8 cellular contexts compared by ENCODE assay signal in genomic region chr17:13337864-13338371, GRCh38.
DNase-seq lines count a peak whose midpoint lies in the region; ATAC-seq and TF ChIP-seq lines count a peak whose summit lies in the region.

No MANE protein-coding gene starts in this region.

- no peaks in the 10 kb centered on the region for H4K20me1 ChIP-seq in smooth muscle cell (ENCODE audit: low read depth)

- DNase-seq in natural killer cell (no peak), MV-4-11 (lab: John Stamatoyannopoulos, UW) (peak; percentile 43), WTC11 (ENCODE audit: low spot score) (no peak), right atrium auricular region (ENCODE audit: low spot score) (no peak), smooth muscle cell (lab: John Stamatoyannopoulos, UW; ENCODE audit: unreplicated experiment) (no peak), NCI-H2227 (lab: John Stamatoyannopoulos, UW; ENCODE audit: unreplicated experiment) (no peak)
- no peak for DNase-seq in natural killer cell treated with Interleukin-12 subunit alpha and Interleukin-12 subunit beta and Interleukin-15 and Interleukin-18, amount 100 ng/mL, for 72 hours (ENCODE audit: low spot score)

- H3K4me1 ChIP-seq in right atrium auricular region = no peaks in the 10 kb centered on the region
- peaks cover 12% of the 10 kb centered on the region for H3K4me1 ChIP-seq in smooth muscle cell (ENCODE audit: low read depth)

- H3K4me1 Mint-ChIP-seq in natural killer cell = peaks cover 0 to 5% of the 10 kb centered on the region in 2 donors
- H3K4me1 Mint-ChIP-seq in natural killer cell treated with Interleukin-12 subunit alpha and Interleukin-12 subunit beta and Interleukin-15 and Interleukin-18, amount 100 ng/mL, for 72 hours (ENCODE audit: low read depth in 2 of 2) = no peaks in the 10 kb centered on the region
- H3K4me1 Mint-ChIP-seq in WTC11 = peaks cover 21% of the 10 kb centered on the region

- H3K9me3 Mint-ChIP-seq in natural killer cell (peaks cover 0 to 2% of the 10 kb centered on the region in 2 donors), WTC11 (peaks cover 7% of the 10 kb centered on the region; the same call in 1 of the 2 replicates)
- no peaks in the 10 kb centered on the region for H3K9me3 Mint-ChIP-seq in natural killer cell treated with Interleukin-12 subunit alpha and Interleukin-12 subunit beta and Interleukin-15 and Interleukin-18, amount 100 ng/mL, for 72 hours

- no peaks in the 10 kb centered on the region for H3F3A ChIP-seq in smooth muscle cell (ENCODE audit: low read depth)

- H3K27ac ChIP-seq in right atrium auricular region (no peak overlapping the region), smooth muscle cell (ENCODE audit: low read depth) (peak overlapping the region; percentile 0)

- H3K9me3 ChIP-seq in right atrium auricular region (no peaks in the 10 kb centered on the region), smooth muscle cell (replicated peaks; ENCODE audit: low read depth) (no peaks in the 10 kb centered on the region)

- H3K4me3 ChIP-seq in right atrium auricular region (peak overlapping the region; percentile 13 to 21), smooth muscle cell (peak overlapping the region; percentile 53)

- POLR2A ChIA-PET in WTC11 (lab: Charles Lee) = no interaction called here

- peak overlapping the region; percentile 90 for H2AFZ ChIP-seq in smooth muscle cell (ENCODE audit: low read depth)

- H3K36me3 Mint-ChIP-seq in natural killer cell = peaks cover 1% of the 10 kb centered on the region
- H3K36me3 Mint-ChIP-seq in natural killer cell treated with Interleukin-12 subunit alpha and Interleukin-12 subunit beta and Interleukin-15 and Interleukin-18, amount 100 ng/mL, for 72 hours = no peaks in the 10 kb centered on the region
- H3K36me3 Mint-ChIP-seq in WTC11 = no peaks in the 10 kb centered on the region

- CTCF ChIA-PET in WTC11 (lab: Charles Lee) = interaction anchor here (0.7 to 1.8 kb wide), 7 partner anchors 9 to 261 kb away, joined by 3 to 7 read pairs (median 4); no protein-coding TSS in a partner anchor

- peak overlapping the region; percentile 2 for H3K9ac ChIP-seq in smooth muscle cell (ENCODE audit: low read depth)

- no peaks in the 10 kb centered on the region for H3K79me2 ChIP-seq in smooth muscle cell (ENCODE audit: low read depth)

- H3K36me3 ChIP-seq in right atrium auricular region = no peaks in the 10 kb centered on the region
- H3K36me3 ChIP-seq in smooth muscle cell (ENCODE audit: low read depth) = no peaks in the 10 kb centered on the region

- peak in 1 of 3 donors; percentile 38 for ATAC-seq in natural killer cell
- no peak for ATAC-seq in natural killer cell treated with Interleukin-12 subunit alpha and Interleukin-12 subunit beta and Interleukin-15 and Interleukin-18, amount 100 ng/mL, for 72 hours
- ATAC-seq in WTC11 = no peak; the same call in 1 of the 2 replicates
- ATAC-seq in HG03432 (IDR thresholded peaks at IDR 0.05; ENCODE audit: unreplicated experiment) = no peak

- no peak overlapping the region for H3K4me3 Mint-ChIP-seq in natural killer cell
- no peak overlapping the region for H3K4me3 Mint-ChIP-seq in natural killer cell treated with Interleukin-12 subunit alpha and Interleukin-12 subunit beta and Interleukin-15 and Interleukin-18, amount 100 ng/mL, for 72 hours
- H3K4me3 Mint-ChIP-seq in WTC11 = peak overlapping the region; percentile 46

- intact Hi-C loops in natural killer cell (cut with micrococcal nuclease) = loop anchor here (5.0 kb wide), 1 partner anchor 1589 kb away; no protein-coding TSS in a partner anchor

- H3K27me3 ChIP-seq in right atrium auricular region = no peaks in the 10 kb centered on the region
- H3K27me3 ChIP-seq in smooth muscle cell (ENCODE audit: low read depth) = no peaks in the 10 kb centered on the region

- TF ChIP-seq CTCF in natural killer cell (IDR thresholded peaks at IDR 0.05) = peak; percentile 48
- TF ChIP-seq CTCF in WTC11 (IDR thresholded peaks at IDR 0.05) = peak; percentile 43; the same call in 1 of the 2 replicates
- peak; percentile 58 to 81 for TF ChIP-seq CTCF in right atrium auricular region (IDR thresholded peaks at IDR 0.05)
- peak; percentile 85 for TF ChIP-seq CTCF in smooth muscle cell (IDR thresholded peaks at IDR 0.05; ENCODE audit: borderline replicate concordance, insufficient read depth, poor library complexity, severe bottlenecking)

- whole genome bisulfite sequencing in smooth muscle cell (ENCODE audit: low lambda C conversion rate) = 15% methylated on average over 12 of the region's 12 CpGs

- H3K4me2 ChIP-seq in smooth muscle cell = peak overlapping the region; percentile 82

- H3K27ac Mint-ChIP-seq in natural killer cell (no peak overlapping the region), WTC11 (no peak overlapping the region)
- H3K27ac Mint-ChIP-seq in natural killer cell treated with Interleukin-12 subunit alpha and Interleukin-12 subunit beta and Interleukin-15 and Interleukin-18, amount 100 ng/mL, for 72 hours = no peak overlapping the region

- H3K27me3 Mint-ChIP-seq in natural killer cell (ENCODE audit: low read depth in 2 of 2) (peaks cover 3 to 20% of the 10 kb centered on the region in 2 donors), WTC11 (ENCODE audit: low read depth) (peaks cover 17% of the 10 kb centered on the region)
- peaks cover 8 to 19% of the 10 kb centered on the region in 2 donors for H3K27me3 Mint-ChIP-seq in natural killer cell treated with Interleukin-12 subunit alpha and Interleukin-12 subunit beta and Interleukin-15 and Interleukin-18, amount 100 ng/mL, for 72 hours

TF ChIP-seq in WTC11, 78 proteins besides CTCF, POLR2A, EP300 and RAD21:
- TF ChIP-seq ATF2 (CRISPR knock-in tag; IDR thresholded peaks at IDR 0.05; ENCODE audit: borderline replicate concordance, low read depth) = no peak
- no peak for TF ChIP-seq NFYB (CRISPR knock-in tag; conservative IDR thresholded peaks at IDR 0.05; ENCODE audit: low read depth)
- TF ChIP-seq ETV6 (CRISPR knock-in tag; IDR thresholded peaks at IDR 0.05) = no peak
- no peak for TF ChIP-seq FOXP4 (CRISPR knock-in tag; IDR thresholded peaks at IDR 0.05)
- TF ChIP-seq ZMAT4 (CRISPR knock-in tag; IDR thresholded peaks at IDR 0.05) = no peak
